Comparison of ENCODE assay signal across 11 cellular contexts in genomic region chr9:134413890-134414731, GRCh38.
DNase-seq lines count a peak whose midpoint lies in the region; ATAC-seq, FAIRE-seq and TF ChIP-seq lines count a peak whose summit lies in the region.
"Had no signal": no experiment of that assay in that cellular context is flagged by ENCODE, and none has a peak within 500 bp of the region (broad histone marks: within the 10 kb centered on the region; RNA-seq: fewer than 3 reads in every experiment).

No MANE protein-coding gene starts in this region.

- no peak overlapping the region for H3K4me3 Mint-ChIP-seq in naive thymus-derived CD8-positive, alpha-beta T cell
- H3K4me3 Mint-ChIP-seq: effector memory CD8-positive, alpha-beta T cell had no signal

- no peak overlapping the region for H3K4me3 ChIP-seq in AG09309 (ENCODE audit: control insufficient read depth, low read depth, low read length)
- no peak overlapping the region for H3K4me3 ChIP-seq in bronchial epithelial cell (ENCODE audit: low read depth, low read length)
- H3K4me3 ChIP-seq: K562 had no signal

- no peak for ATAC-seq in naive thymus-derived CD8-positive, alpha-beta T cell
- ATAC-seq in stimulated activated naive CD8-positive, alpha-beta T cell treated with anti-CD3 and anti-CD28 coated beads, Interleukin-15, Interleukin-2, amounts not matched to agents 100 U/mL and 50 U/mL, for 24 hours = no peak
- ATAC-seq in HG03025 (IDR thresholded peaks at IDR 0.05; ENCODE audit: low FRiP score, unreplicated experiment) = no peak
- ATAC-seq: K562 had no signal

- no peaks in the 10 kb centered on the region for H3K36me3 Mint-ChIP-seq in naive thymus-derived CD8-positive, alpha-beta T cell

- peak; percentile 57 for DNase-seq in AG09309 (ENCODE audit: low read depth)
- DNase-seq in NCI-H2029 treated with DMSO at 0.1 percent for 48 hours (lab: John Stamatoyannopoulos, UW) = peak; percentile 95
- DNase-seq in bronchial epithelial cell (ENCODE audit: low read depth) = peak; percentile 83
- peak; percentile 62 to 95 for DNase-seq in lung microvascular endothelial cell (ENCODE audit: low read depth in 2 of 2)
- no peak for DNase-seq in naive thymus-derived CD8-positive, alpha-beta T cell
- DNase-seq in AML-193 (lab: John Stamatoyannopoulos, UW) = no peak
- DNase-seq in stimulated activated naive CD8-positive, alpha-beta T cell treated with anti-CD3 and anti-CD28 coated beads, Interleukin-15, Interleukin-2, amounts not matched to agents 100 U/mL and 50 U/mL, for 24 hours = no peak
- DNase-seq: effector memory CD8-positive, alpha-beta T cell had no signal

- H3K4me1 Mint-ChIP-seq in naive thymus-derived CD8-positive, alpha-beta T cell = peaks cover 8 to 13% (median 11%) of the 10 kb centered on the region in 4 donors

- TF ChIP-seq CTCF in AG09309 (IDR thresholded peaks at IDR 0.05; ENCODE audit: control insufficient read depth, insufficient read depth, low read depth, low read length, missing control alignments) (no peak), bronchial epithelial cell (IDR thresholded peaks at IDR 0.05; ENCODE audit: insufficient read depth, low read length, severe bottlenecking) (no peak)

- POLR2A ChIA-PET in naive thymus-derived CD8-positive, alpha-beta T cell (lab: Charles Lee) = no interaction called here

- H3K9me3 Mint-ChIP-seq in naive thymus-derived CD8-positive, alpha-beta T cell = no peaks in the 10 kb centered on the region
- H3K9me3 Mint-ChIP-seq: effector memory CD8-positive, alpha-beta T cell had no signal

- H3K36me3 ChIP-seq in bronchial epithelial cell (ENCODE audit: control insufficient read depth, insufficient read depth, low read length) = peaks cover 49% of the 10 kb centered on the region

- peak overlapping the region in 2 of 10 donors; percentile 21 to 60 for H3K27ac Mint-ChIP-seq in naive thymus-derived CD8-positive, alpha-beta T cell

- no peaks in the 10 kb centered on the region for H3K27me3 Mint-ChIP-seq in naive thymus-derived CD8-positive, alpha-beta T cell
- H3K27me3 Mint-ChIP-seq: effector memory CD8-positive, alpha-beta T cell had no signal

- H3K27me3 ChIP-seq in bronchial epithelial cell (ENCODE audit: control insufficient read depth, insufficient read depth, low read length) = no peaks in the 10 kb centered on the region

- no peak for FAIRE-seq in bronchial epithelial cell (lab: Jason Lieb, UNC)
- FAIRE-seq: G401.6, K562 had no signal

Comparison
In these comparisons a context has a peak if more than half of its experiments do, and no peak if none do; other contexts are left out.
1. DNase-seq: peak in AG09309 (single experiment), NCI-H2029 treated with DMSO at 0.1 percent for 48 hours (single experiment), bronchial epithelial cell (single experiment) and lung microvascular endothelial cell (2 of 2); none in naive thymus-derived CD8-positive, alpha-beta T cell (0 of 10), AML-193 (0 of 2) and stimulated activated naive CD8-positive, alpha-beta T cell treated with anti-CD3 and anti-CD28 coated beads, Interleukin-15, Interleukin-2, amounts not matched to agents 100 U/mL and 50 U/mL, for 24 hours (single experiment).